1 cellular context compared by ENCODE assay signal in genomic region chr6:43274127-43274915, GRCh38.
TF ChIP-seq lines count a peak whose summit lies in the region.

No MANE protein-coding gene starts in this region.

TF ChIP-seq in HepG2, 621 proteins besides CTCF, POLR2A, EP300 and RAD21 (continued from another document and continues in another):
- TF ChIP-seq, protein P1, sequence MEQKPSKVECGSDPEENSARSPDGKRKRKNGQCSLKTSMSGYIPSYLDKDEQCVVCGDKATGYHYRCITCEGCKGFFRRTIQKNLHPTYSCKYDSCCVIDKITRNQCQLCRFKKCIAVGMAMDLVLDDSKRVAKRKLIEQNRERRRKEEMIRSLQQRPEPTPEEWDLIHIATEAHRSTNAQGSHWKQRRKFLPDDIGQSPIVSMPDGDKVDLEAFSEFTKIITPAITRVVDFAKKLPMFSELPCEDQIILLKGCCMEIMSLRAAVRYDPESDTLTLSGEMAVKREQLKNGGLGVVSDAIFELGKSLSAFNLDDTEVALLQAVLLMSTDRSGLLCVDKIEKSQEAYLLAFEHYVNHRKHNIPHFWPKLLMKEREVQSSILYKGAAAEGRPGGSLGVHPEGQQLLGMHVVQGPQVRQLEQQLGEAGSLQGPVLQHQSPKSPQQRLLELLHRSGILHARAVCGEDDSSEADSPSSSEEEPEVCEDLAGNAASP (CRISPR knock-in tag; IDR thresholded peaks at IDR 0.05; ENCODE audit: borderline replicate concordance): no peak
- TF ChIP-seq ZNF280D (CRISPR knock-in tag; IDR thresholded peaks at IDR 0.05) (no peak), ZNF674 (CRISPR knock-in tag; IDR thresholded peaks at IDR 0.05; ENCODE audit: low read depth) (no peak), HDAC6 (IDR thresholded peaks at IDR 0.05; ENCODE audit: low read depth, low read length) (no peak), ELF1 (CRISPR knock-in tag; IDR thresholded peaks at IDR 0.05) (no peak), CEBPB (IDR thresholded peaks at IDR 0.05; ENCODE audit: borderline replicate concordance, low read depth, low read length) (no peak), HOXD1 (CRISPR knock-in tag; IDR thresholded peaks at IDR 0.05) (no peak), ZNF383 (CRISPR knock-in tag; IDR thresholded peaks at IDR 0.05; ENCODE audit: borderline replicate concordance) (no peak), KAT7 (CRISPR knock-in tag; IDR thresholded peaks at IDR 0.05; ENCODE audit: borderline replicate concordance) (no peak), KMT2B (CRISPR knock-in tag; IDR thresholded peaks at IDR 0.05) (no peak), ZBTB21 (CRISPR knock-in tag; IDR thresholded peaks at IDR 0.05) (no peak), TRAFD1 (CRISPR knock-in tag; IDR thresholded peaks at IDR 0.05; ENCODE audit: borderline replicate concordance) (no peak), ARHGAP35 (CRISPR knock-in tag; IDR thresholded peaks at IDR 0.05; ENCODE audit: borderline replicate concordance) (no peak), ZFX (CRISPR knock-in tag; IDR thresholded peaks at IDR 0.05; ENCODE audit: low read depth) (no peak), HDAC2 (CRISPR knock-in tag; IDR thresholded peaks at IDR 0.05) (no peak), ZNF773 (CRISPR knock-in tag; IDR thresholded peaks at IDR 0.05; ENCODE audit: borderline replicate concordance) (no peak), ZNF225 (CRISPR knock-in tag; IDR thresholded peaks at IDR 0.05) (no peak), ZNF841 (CRISPR knock-in tag; IDR thresholded peaks at IDR 0.05; ENCODE audit: borderline replicate concordance) (no peak), NCOA1 (CRISPR knock-in tag; IDR thresholded peaks at IDR 0.05) (no peak), PHB2 (IDR thresholded peaks at IDR 0.05; ENCODE audit: partially characterized antibody) (no peak), CEBPG (CRISPR knock-in tag; IDR thresholded peaks at IDR 0.05) (no peak), ZSCAN12 (CRISPR knock-in tag; IDR thresholded peaks at IDR 0.05) (no peak), ZNF280B (CRISPR knock-in tag; IDR thresholded peaks at IDR 0.05; ENCODE audit: borderline replicate concordance) (no peak), NFATC3 (CRISPR knock-in tag; IDR thresholded peaks at IDR 0.05) (no peak), E2F1 (CRISPR knock-in tag; IDR thresholded peaks at IDR 0.05) (no peak), ZC3H13 (CRISPR knock-in tag; IDR thresholded peaks at IDR 0.05) (no peak), ZIK1 (CRISPR knock-in tag; IDR thresholded peaks at IDR 0.05; ENCODE audit: borderline replicate concordance, low read depth) (no peak), ZNF543 (CRISPR knock-in tag; IDR thresholded peaks at IDR 0.05) (no peak), MLX (CRISPR knock-in tag; IDR thresholded peaks at IDR 0.05) (no peak), ZNF317 (CRISPR knock-in tag; IDR thresholded peaks at IDR 0.05) (no peak), GZF1 (CRISPR knock-in tag; IDR thresholded peaks at IDR 0.05) (no peak), E2F2 (CRISPR knock-in tag; IDR thresholded peaks at IDR 0.05; ENCODE audit: borderline replicate concordance) (no peak), ZNF569 (CRISPR knock-in tag; IDR thresholded peaks at IDR 0.05; ENCODE audit: borderline replicate concordance) (no peak), GABPB1 (CRISPR knock-in tag; IDR thresholded peaks at IDR 0.05) (no peak), DZIP1 (CRISPR knock-in tag; IDR thresholded peaks at IDR 0.05) (no peak), ZNF460 (CRISPR knock-in tag; IDR thresholded peaks at IDR 0.05; ENCODE audit: borderline replicate concordance) (no peak), ZFP1 (CRISPR knock-in tag; IDR thresholded peaks at IDR 0.05) (no peak), MTF1 (CRISPR knock-in tag; IDR thresholded peaks at IDR 0.05) (no peak), AHR (CRISPR knock-in tag; IDR thresholded peaks at IDR 0.05) (no peak), ZNF839 (CRISPR knock-in tag; IDR thresholded peaks at IDR 0.05; ENCODE audit: borderline replicate concordance) (0 out of 2 replicates have a peak, but pooled peaks have one; percentile 14)
- TF ChIP-seq, protein P2, sequence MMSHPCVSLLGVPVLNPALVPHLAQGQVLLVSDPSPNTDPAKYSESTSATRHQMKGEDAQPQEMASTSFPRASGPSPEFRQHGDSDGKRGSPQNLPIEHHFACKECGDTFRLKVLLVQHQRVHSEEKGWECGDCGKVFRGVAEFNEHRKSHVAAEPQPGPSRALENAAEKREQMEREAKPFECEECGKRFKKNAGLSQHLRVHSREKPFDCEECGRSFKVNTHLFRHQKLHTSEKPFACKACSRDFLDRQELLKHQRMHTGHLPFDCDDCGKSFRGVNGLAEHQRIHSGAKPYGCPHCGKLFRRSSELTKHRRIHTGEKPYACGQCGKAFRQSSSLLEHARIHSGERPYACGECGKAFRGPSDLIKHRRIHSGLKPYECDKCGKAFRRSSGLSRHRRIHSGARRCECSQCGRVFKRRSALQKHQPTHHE (CRISPR knock-in tag; IDR thresholded peaks at IDR 0.05; ENCODE audit: borderline replicate concordance): 0 out of 2 replicates have a peak, but pooled peaks have one; percentile 58
- TF ChIP-seq, protein P3, sequence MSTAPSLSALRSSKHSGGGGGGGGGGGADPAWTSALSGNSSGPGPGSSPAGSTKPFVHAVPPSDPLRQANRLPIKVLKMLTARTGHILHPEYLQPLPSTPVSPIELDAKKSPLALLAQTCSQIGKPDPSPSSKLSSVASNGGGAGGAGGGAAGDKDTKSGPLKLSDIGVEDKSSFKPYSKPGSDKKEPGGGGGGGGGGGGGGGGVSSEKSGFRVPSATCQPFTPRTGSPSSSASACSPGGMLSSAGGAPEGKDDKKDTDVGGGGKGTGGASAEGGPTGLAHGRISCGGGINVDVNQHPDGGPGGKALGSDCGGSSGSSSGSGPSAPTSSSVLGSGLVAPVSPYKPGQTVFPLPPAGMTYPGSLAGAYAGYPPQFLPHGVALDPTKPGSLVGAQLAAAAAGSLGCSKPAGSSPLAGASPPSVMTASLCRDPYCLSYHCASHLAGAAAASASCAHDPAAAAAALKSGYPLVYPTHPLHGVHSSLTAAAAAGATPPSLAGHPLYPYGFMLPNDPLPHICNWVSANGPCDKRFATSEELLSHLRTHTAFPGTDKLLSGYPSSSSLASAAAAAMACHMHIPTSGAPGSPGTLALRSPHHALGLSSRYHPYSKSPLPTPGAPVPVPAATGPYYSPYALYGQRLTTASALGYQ (CRISPR knock-in tag; IDR thresholded peaks at IDR 0.05): no peak
- TF ChIP-seq, protein P4, sequence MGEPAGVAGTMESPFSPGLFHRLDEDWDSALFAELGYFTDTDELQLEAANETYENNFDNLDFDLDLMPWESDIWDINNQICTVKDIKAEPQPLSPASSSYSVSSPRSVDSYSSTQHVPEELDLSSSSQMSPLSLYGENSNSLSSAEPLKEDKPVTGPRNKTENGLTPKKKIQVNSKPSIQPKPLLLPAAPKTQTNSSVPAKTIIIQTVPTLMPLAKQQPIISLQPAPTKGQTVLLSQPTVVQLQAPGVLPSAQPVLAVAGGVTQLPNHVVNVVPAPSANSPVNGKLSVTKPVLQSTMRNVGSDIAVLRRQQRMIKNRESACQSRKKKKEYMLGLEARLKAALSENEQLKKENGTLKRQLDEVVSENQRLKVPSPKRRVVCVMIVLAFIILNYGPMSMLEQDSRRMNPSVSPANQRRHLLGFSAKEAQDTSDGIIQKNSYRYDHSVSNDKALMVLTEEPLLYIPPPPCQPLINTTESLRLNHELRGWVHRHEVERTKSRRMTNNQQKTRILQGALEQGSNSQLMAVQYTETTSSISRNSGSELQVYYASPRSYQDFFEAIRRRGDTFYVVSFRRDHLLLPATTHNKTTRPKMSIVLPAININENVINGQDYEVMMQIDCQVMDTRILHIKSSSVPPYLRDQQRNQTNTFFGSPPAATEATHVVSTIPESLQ (CRISPR knock-in tag; conservative IDR thresholded peaks at IDR 0.05): no peak
